ENCODE assay signal across 1 cellular context in the genomic region with DNA sequence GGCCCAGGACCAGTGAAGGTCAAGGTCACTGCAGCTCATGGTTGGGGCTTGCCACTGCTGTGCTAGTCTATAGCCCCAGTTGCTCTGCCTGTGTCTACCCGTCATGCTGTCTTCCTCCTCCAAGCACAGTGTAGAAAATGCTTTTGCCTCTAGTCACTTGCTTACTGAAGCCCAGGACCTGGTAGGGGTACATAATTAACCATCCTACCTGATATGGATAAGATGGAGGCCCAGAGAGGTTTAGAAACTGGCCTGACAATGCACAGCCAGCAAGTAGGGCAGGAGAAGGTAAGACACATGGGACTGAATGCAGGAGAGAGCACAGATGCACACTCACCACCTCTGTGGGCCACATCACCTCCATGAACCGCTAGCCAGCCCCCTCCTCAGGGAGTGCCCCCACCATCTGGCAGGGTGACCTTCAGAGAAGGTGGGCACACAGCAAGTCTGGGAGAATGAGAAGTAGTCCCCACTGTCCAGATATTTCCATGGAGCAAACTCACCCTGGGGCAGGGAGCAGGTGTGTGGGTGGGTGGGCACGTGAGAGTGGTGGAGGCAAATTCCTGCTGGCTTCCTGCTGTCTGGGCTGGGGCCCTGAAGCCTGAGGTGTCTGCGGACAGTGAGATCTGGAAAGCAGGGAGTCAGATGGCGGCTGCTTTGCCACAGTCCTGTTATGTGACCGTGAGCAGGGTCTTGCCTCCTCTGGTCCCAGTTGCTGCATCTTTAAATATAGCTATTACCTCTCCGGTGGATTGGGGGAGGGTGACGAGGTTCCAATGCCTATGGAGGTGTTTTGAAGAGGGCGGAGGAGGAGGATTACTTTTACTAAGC.
TF ChIP-seq lines count a peak whose summit lies in the region.

No MANE protein-coding gene starts in this region.

TF ChIP-seq in K562, 482 proteins besides CTCF, POLR2A, EP300 and RAD21:
- TF ChIP-seq SRF (CRISPR knock-in tag; IDR thresholded peaks at IDR 0.05) (no peak), ZNF274 (IDR thresholded peaks at IDR 0.05; ENCODE audit: borderline replicate concordance, low read depth, low read length) (no peak), KDM2B (CRISPR knock-in tag; IDR thresholded peaks at IDR 0.05) (no peak), HMGXB4 (CRISPR knock-in tag; IDR thresholded peaks at IDR 0.05) (no peak), ZNF121 (CRISPR knock-in tag; conservative IDR thresholded peaks at IDR 0.05) (no peak), ZFP36 (IDR thresholded peaks at IDR 0.05; ENCODE audit: low read depth, low read length, partially characterized antibody) (peak; percentile 49)
- TF ChIP-seq, protein P1, sequence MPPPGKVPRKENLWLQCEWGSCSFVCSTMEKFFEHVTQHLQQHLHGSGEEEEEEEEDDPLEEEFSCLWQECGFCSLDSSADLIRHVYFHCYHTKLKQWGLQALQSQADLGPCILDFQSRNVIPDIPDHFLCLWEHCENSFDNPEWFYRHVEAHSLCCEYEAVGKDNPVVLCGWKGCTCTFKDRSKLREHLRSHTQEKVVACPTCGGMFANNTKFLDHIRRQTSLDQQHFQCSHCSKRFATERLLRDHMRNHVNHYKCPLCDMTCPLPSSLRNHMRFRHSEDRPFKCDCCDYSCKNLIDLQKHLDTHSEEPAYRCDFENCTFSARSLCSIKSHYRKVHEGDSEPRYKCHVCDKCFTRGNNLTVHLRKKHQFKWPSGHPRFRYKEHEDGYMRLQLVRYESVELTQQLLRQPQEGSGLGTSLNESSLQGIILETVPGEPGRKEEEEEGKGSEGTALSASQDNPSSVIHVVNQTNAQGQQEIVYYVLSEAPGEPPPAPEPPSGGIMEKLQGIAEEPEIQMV (tag; conservative IDR thresholded peaks at IDR 0.05; ENCODE audit: low read depth), result no peak
